Comparison of ENCODE assay signal across 21 cellular contexts in the genomic region with DNA sequence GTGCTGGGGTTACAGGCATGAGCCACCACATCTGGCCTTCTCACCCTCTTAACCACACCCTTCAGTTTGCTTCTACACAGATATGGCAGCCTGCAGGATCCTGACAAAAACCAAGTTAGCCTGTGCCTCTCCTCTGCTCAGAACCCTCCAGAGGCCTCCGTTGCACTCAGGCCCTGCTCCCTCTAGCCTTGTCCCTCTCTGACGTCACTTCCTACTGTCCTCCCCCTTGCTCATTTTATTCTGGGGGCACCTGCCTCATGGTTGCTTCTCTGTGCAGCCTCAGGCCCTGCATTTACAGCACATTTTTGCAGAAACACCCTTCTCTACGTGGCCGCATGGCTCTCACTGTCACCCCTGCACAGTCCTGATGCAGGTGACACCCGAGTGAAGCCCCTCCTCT.
"Had no signal": no experiment of that assay in that cellular context is flagged by ENCODE, and none has a peak within 500 bp of the region (broad histone marks: within the 10 kb centered on the region; RNA-seq: fewer than 3 reads in every experiment).

No MANE protein-coding gene starts in this region.

- DNase-seq: activated CD4-positive, alpha-beta memory T cell treated with anti-CD3 and anti-CD28 coated beads for 36 hours; activated CD4-positive, alpha-beta T cell treated with anti-CD3 and anti-CD28 coated beads for 48 hours; activated naive CD4-positive, alpha-beta T cell treated with anti-CD3 and anti-CD28 coated beads, Interleukin-2, amount 50 U/mL, for 16 hours; activated T-cell treated with anti-CD3 and anti-CD28 coated beads, Interleukin-2, amount 50 U/mL, for 48 hours; aorta; brain microvascular endothelial cell; central memory CD4-positive, alpha-beta T cell; effector memory CD4-positive, alpha-beta T cell; gastrocnemius medialis; hypothalamus; lower lobe of right lung; naive thymus-derived CD4-positive, alpha-beta T cell; retina; spleen; stimulated activated CD4-positive, alpha-beta T cell treated with anti-CD3 and anti-CD28 coated beads, Interleukin-4, amount 100 ng/mL, for 24 hours; stimulated activated naive CD8-positive, alpha-beta T cell treated with anti-CD3 and anti-CD28 coated beads, Interleukin-15, Interleukin-2, amounts not matched to agents 100 U/mL and 50 U/mL, for 24 hours had no signal

- H3K36me3 Mint-ChIP-seq: activated CD4-positive, alpha-beta memory T cell treated with anti-CD3 and anti-CD28 coated beads for 36 hours; naive thymus-derived CD4-positive, alpha-beta T cell had no signal

- H3K27ac Mint-ChIP-seq: activated CD4-positive, alpha-beta memory T cell treated with anti-CD3 and anti-CD28 coated beads for 36 hours; progenitor cell of endocrine pancreas had no signal

- H3K36me3 ChIP-seq: brain microvascular endothelial cell, gastrocnemius medialis, lower lobe of right lung, spleen, upper lobe of left lung had no signal

- H3K27me3 ChIP-seq: brain microvascular endothelial cell, gastrocnemius medialis, spleen, upper lobe of left lung had no signal

- ATAC-seq: esophagus mucosa; gastrocnemius medialis; lower lobe of right lung; naive thymus-derived CD4-positive, alpha-beta T cell; stimulated activated naive CD8-positive, alpha-beta T cell treated with anti-CD3 and anti-CD28 coated beads, Interleukin-15, Interleukin-2, amounts not matched to agents 100 U/mL and 50 U/mL, for 24 hours had no signal

- FAIRE-seq: colon had no signal

- H3K4me3 ChIP-seq: gastrocnemius medialis, lower lobe of right lung, spleen, upper lobe of left lung had no signal

- H3K9me3 Mint-ChIP-seq: activated CD4-positive, alpha-beta memory T cell treated with anti-CD3 and anti-CD28 coated beads for 36 hours had no signal

- H3K4me3 Mint-ChIP-seq: activated CD4-positive, alpha-beta memory T cell treated with anti-CD3 and anti-CD28 coated beads for 36 hours; neural crest cell had no signal

- H3K4me1 ChIP-seq: lower lobe of right lung, spleen, upper lobe of left lung had no signal

- H3K9me3 ChIP-seq: gastrocnemius medialis, lower lobe of right lung, spleen, upper lobe of left lung had no signal

- H3K4me1 Mint-ChIP-seq: naive thymus-derived CD4-positive, alpha-beta T cell; neural crest cell had no signal

- H3K27ac ChIP-seq: brain microvascular endothelial cell, gastrocnemius medialis, lower lobe of right lung, spleen, upper lobe of left lung had no signal
